In genomic region chr2:148533004-148533403, GRCh38 we compare ENCODE assay signal across 25 cellular contexts.
"Had no signal": no experiment of that assay in that cellular context is flagged by ENCODE, and none has a peak within 500 bp of the region (broad histone marks: within the 10 kb centered on the region; RNA-seq: fewer than 3 reads in every experiment).

No MANE protein-coding gene starts in this region.

- H3K36me3 Mint-ChIP-seq: memory B cell, natural killer cell, type B pancreatic cell had no signal

- H2AFZ ChIP-seq: hepatocyte had no signal

- ATAC-seq: foreskin keratinocyte; gastroesophageal sphincter; heart left ventricle; left lobe of liver; natural killer cell; sciatic nerve; stimulated activated naive CD8-positive, alpha-beta T cell treated with anti-CD3 and anti-CD28 coated beads, Interleukin-15, amount 100 ng/mL, for 72 hours had no signal

- H3K79me2 ChIP-seq: hepatocyte had no signal

- H3K4me1 ChIP-seq: esophagus muscularis mucosa, foreskin keratinocyte, prostate gland, thyroid gland had no signal

- H3K27me3 ChIP-seq: foreskin keratinocyte, hepatocyte, neutrophil, right atrium auricular region, thyroid gland had no signal

- H3K9me3 Mint-ChIP-seq: memory B cell; natural killer cell; stimulated activated naive CD8-positive, alpha-beta T cell treated with anti-CD3 and anti-CD28 coated beads, Interleukin-15, amount 100 ng/mL, for 72 hours; type B pancreatic cell had no signal

- H3K4me3 ChIP-seq: esophagus muscularis mucosa, gastroesophageal sphincter, heart left ventricle, hepatocyte, lung, prostate gland, right atrium auricular region, smooth muscle cell, thyroid gland had no signal

- H3K27me3 Mint-ChIP-seq: stimulated activated naive CD8-positive, alpha-beta T cell treated with anti-CD3 and anti-CD28 coated beads, Interleukin-15, amount 100 ng/mL, for 72 hours had no signal

- H3K27ac ChIP-seq: esophagus muscularis mucosa, foreskin keratinocyte, gastroesophageal sphincter, heart left ventricle, hepatocyte, neutrophil, prostate gland, right atrium auricular region, thyroid gland had no signal

- DNase-seq: cortex of kidney; effector CD4-positive, alpha-beta T cell; foreskin keratinocyte; heart left ventricle; kidney; natural killer cell; stimulated activated CD4-positive, alpha-beta T cell treated with anti-CD3 and anti-CD28 coated beads, Interleukin-12 subunit alpha, Interleukin-12 subunit beta, amount 100 ng/mL, for 4 hours; stimulated activated CD4-positive, alpha-beta T cell treated with anti-CD3 and anti-CD28 coated beads, Interleukin-1b, Interleukin-23, amount 100 ng/mL, for 48 hours; stimulated activated CD4-positive, alpha-beta T cell treated with anti-CD3 and anti-CD28 coated beads, Interleukin-4, amount 100 ng/mL, for 1 hour; stimulated activated CD8-positive, alpha-beta memory T cell treated with anti-CD3 and anti-CD28 coated beads, Interleukin-4, amount 100 ng/mL, for 48 hours; stimulated activated naive CD4-positive, alpha-beta T cell; stimulated activated naive CD8-positive, alpha-beta T cell treated with anti-CD3 and anti-CD28 coated beads, Interleukin-15, amount 100 ng/mL, for 72 hours; thyroid gland had no signal

- H3K9me3 ChIP-seq: esophagus muscularis mucosa, gastroesophageal sphincter, heart left ventricle, neutrophil, prostate gland, right atrium auricular region, thyroid gland had no signal

- H3K4me2 ChIP-seq: hepatocyte, smooth muscle cell had no signal

- H3K4me3 Mint-ChIP-seq: memory B cell; natural killer cell; stimulated activated naive CD8-positive, alpha-beta T cell treated with anti-CD3 and anti-CD28 coated beads, Interleukin-15, amount 100 ng/mL, for 72 hours; type B pancreatic cell had no signal

- H3K36me3 ChIP-seq: esophagus muscularis mucosa, gastroesophageal sphincter, heart left ventricle, neutrophil, prostate gland, right atrium auricular region, thyroid gland had no signal

- H3K27ac Mint-ChIP-seq: memory B cell; natural killer cell; stimulated activated naive CD8-positive, alpha-beta T cell treated with anti-CD3 and anti-CD28 coated beads, Interleukin-15, amount 100 ng/mL, for 72 hours; type B pancreatic cell had no signal
